Comparison of ENCODE assay signal across 9 cellular contexts in genomic region chr9:68949271-68950000, GRCh38.
DNase-seq lines count a peak whose midpoint lies in the region; ATAC-seq and TF ChIP-seq lines count a peak whose summit lies in the region.
"Had no signal": no experiment of that assay in that cellular context is flagged by ENCODE, and none has a peak within 500 bp of the region (broad histone marks: within the 10 kb centered on the region; RNA-seq: fewer than 3 reads in every experiment).

No MANE protein-coding gene starts in this region.

- no peaks in the 10 kb centered on the region for H3K4me1 ChIP-seq in CD8-positive, alpha-beta T cell (ENCODE audit: insufficient read depth, low read length)
- H3K4me1 ChIP-seq in mesendoderm (ENCODE audit: control insufficient read depth, low read depth, low read length) = peaks cover 12% of the 10 kb centered on the region

- no peaks in the 10 kb centered on the region for H3K36me3 ChIP-seq in CD8-positive, alpha-beta T cell (ENCODE audit: insufficient read depth, low read length)
- H3K36me3 ChIP-seq in mesendoderm (ENCODE audit: control insufficient read depth, insufficient read depth, low read length) = no peaks in the 10 kb centered on the region

- POLR2A ChIA-PET in CD8-positive, alpha-beta T cell (lab: Charles Lee) = no interaction called here
- POLR2A ChIA-PET in activated CD4-positive, alpha-beta memory T cell treated with anti-CD3 and anti-CD28 coated beads for 36 hours (lab: Charles Lee) = interaction anchor here (0.9 to 2.1 kb wide), 3 partner anchors 25 to 243 kb away, joined by 3 to 8 read pairs (median 3); no protein-coding TSS in a partner anchor

- no peak overlapping the region for H2BK120ac ChIP-seq in mesendoderm (ENCODE audit: low read depth, low read length)

- no peak overlapping the region for H3K27ac Mint-ChIP-seq in CD8-positive, alpha-beta T cell
- H3K27ac Mint-ChIP-seq in activated CD4-positive, alpha-beta memory T cell treated with anti-CD3 and anti-CD28 coated beads for 36 hours = no peak overlapping the region

- peaks cover 13% of the 10 kb centered on the region for H3K27me3 Mint-ChIP-seq in CD8-positive, alpha-beta T cell (ENCODE audit: low read depth)
- H3K27me3 Mint-ChIP-seq in activated CD4-positive, alpha-beta memory T cell treated with anti-CD3 and anti-CD28 coated beads for 36 hours = peaks cover 32% of the 10 kb centered on the region

- no peaks in the 10 kb centered on the region for H3K36me3 Mint-ChIP-seq in CD8-positive, alpha-beta T cell
- no peaks in the 10 kb centered on the region for H3K36me3 Mint-ChIP-seq in activated CD4-positive, alpha-beta memory T cell treated with anti-CD3 and anti-CD28 coated beads for 36 hours

- H3K27ac ChIP-seq in CD8-positive, alpha-beta T cell (ENCODE audit: low read depth, low read length) = no peak overlapping the region
- no peak overlapping the region for H3K27ac ChIP-seq in mesendoderm (ENCODE audit: low read depth, low read length)

- no peak overlapping the region for H3K4me3 Mint-ChIP-seq in CD8-positive, alpha-beta T cell
- H3K4me3 Mint-ChIP-seq in activated CD4-positive, alpha-beta memory T cell treated with anti-CD3 and anti-CD28 coated beads for 36 hours = no peak overlapping the region

- no peaks in the 10 kb centered on the region for H3K4me1 Mint-ChIP-seq in CD8-positive, alpha-beta T cell (ENCODE audit: low read depth)
- peaks cover 36% of the 10 kb centered on the region for H3K4me1 Mint-ChIP-seq in activated CD4-positive, alpha-beta memory T cell treated with anti-CD3 and anti-CD28 coated beads for 36 hours (ENCODE audit: low read depth)

- no peak overlapping the region for H2BK5ac ChIP-seq in mesendoderm (ENCODE audit: low read length)

- peak overlapping the region; percentile 69 for H3K18ac ChIP-seq in mesendoderm (ENCODE audit: low read length)

- no peak overlapping the region for H2BK15ac ChIP-seq in mesendoderm (replicated peaks; ENCODE audit: low read depth)

- no peaks in the 10 kb centered on the region for H3K79me2 ChIP-seq in mesendoderm (ENCODE audit: control insufficient read depth, insufficient read depth, low read length)

- no peak overlapping the region for H3K4ac ChIP-seq in mesendoderm (ENCODE audit: low read depth, low read length)

- no peak overlapping the region for H3K9ac ChIP-seq in mesendoderm (ENCODE audit: low read length)

- H3K9me3 ChIP-seq in CD8-positive, alpha-beta T cell (ENCODE audit: low read length) = no peaks in the 10 kb centered on the region

- no peaks in the 10 kb centered on the region for H3K79me1 ChIP-seq in mesendoderm (ENCODE audit: low read length)

- H2AK5ac ChIP-seq in mesendoderm (ENCODE audit: low read length) = no peak overlapping the region

- no peak overlapping the region for H4K8ac ChIP-seq in mesendoderm (ENCODE audit: low read depth, low read length)

- no peak overlapping the region for H3K4me2 ChIP-seq in mesendoderm (ENCODE audit: low read length)

- no peak overlapping the region for H3K4me3 ChIP-seq in CD8-positive, alpha-beta T cell (ENCODE audit: low read depth, low read length)
- H3K4me3 ChIP-seq in mesendoderm (ENCODE audit: low read length) = no peak overlapping the region

- no peak for ATAC-seq in CD8-positive, alpha-beta T cell
- peak; percentile 42 for ATAC-seq in HG02798 (IDR thresholded peaks at IDR 0.05; ENCODE audit: poor library complexity, unreplicated experiment)
- no peak for ATAC-seq in HG03439 (IDR thresholded peaks at IDR 0.05; ENCODE audit: unreplicated experiment)
- ATAC-seq in HG03520 (IDR thresholded peaks at IDR 0.05; ENCODE audit: unreplicated experiment) = no peak

- no peaks in the 10 kb centered on the region for H3K9me3 Mint-ChIP-seq in CD8-positive, alpha-beta T cell
- no peaks in the 10 kb centered on the region for H3K9me3 Mint-ChIP-seq in activated CD4-positive, alpha-beta memory T cell treated with anti-CD3 and anti-CD28 coated beads for 36 hours

- peak in 4 of 7 experiments; percentile 4 to 52 (median 18) for DNase-seq in CD8-positive, alpha-beta T cell
- DNase-seq in activated CD4-positive, alpha-beta memory T cell treated with anti-CD3 and anti-CD28 coated beads for 36 hours = peak; percentile 39
- DNase-seq in mesendoderm (no peak), iPS-NIHi7 (ENCODE audit: extremely low spot score) (no peak)
- no peak for DNase-seq in activated CD4-positive, CD25-positive, alpha-beta regulatory T cell (lab: John Stamatoyannopoulos, UW)
- DNase-seq: NCI-H2081 had no signal

- CTCF ChIA-PET in CD8-positive, alpha-beta T cell (lab: Charles Lee) = interaction anchor here (0.7 to 1.3 kb wide), 5 partner anchors 12 to 170 kb away, joined by 3 to 4 read pairs (median 3); a partner anchor contains a TSS
- CTCF ChIA-PET in activated CD4-positive, alpha-beta memory T cell treated with anti-CD3 and anti-CD28 coated beads for 36 hours (lab: Charles Lee) = interaction anchor here (0.5 to 3.9 kb wide), 10 partner anchors 18 to 729 kb away, joined by 3 to 16 read pairs (median 4); no protein-coding TSS in a partner anchor

- no peak for TF ChIP-seq CTCF in CD8-positive, alpha-beta T cell (IDR thresholded peaks at IDR 0.05)

- intact Hi-C loops in CD8-positive, alpha-beta T cell (cut with DNase I, micrococcal nuclease) = no loop called here
- intact Hi-C loops in activated CD4-positive, alpha-beta memory T cell treated with anti-CD3 and anti-CD28 coated beads for 36 hours (cut with micrococcal nuclease) = loop anchor here (1.0 to 5.0 kb wide), 6 partner anchors 17 to 365 kb away; no protein-coding TSS in a partner anchor

- H3K56ac ChIP-seq in mesendoderm (ENCODE audit: low read length) = no peak overlapping the region

- H3K27me3 ChIP-seq in CD8-positive, alpha-beta T cell (ENCODE audit: insufficient read depth, low read length) = no peaks in the 10 kb centered on the region
- no peaks in the 10 kb centered on the region for H3K27me3 ChIP-seq in mesendoderm (ENCODE audit: insufficient read depth, low read length, poor library complexity)

- no CpG with 5 or more reads among the region's 13 CpGs for WGBS in mesendoderm (ENCODE audit: extremely low coverage, insufficient coverage, low lambda C conversion rate)

- no peak overlapping the region for H4K5ac ChIP-seq in mesendoderm (ENCODE audit: low read length)

- H3K23ac ChIP-seq in mesendoderm (ENCODE audit: low read length) = no peak overlapping the region

Comparison
In these comparisons a context has a peak if more than half of its experiments do, and no peak if none do; other contexts are left out.
1. DNase-seq: peak in CD8-positive, alpha-beta T cell (4 of 7) and activated CD4-positive, alpha-beta memory T cell treated with anti-CD3 and anti-CD28 coated beads for 36 hours (single experiment); none in mesendoderm (single experiment), iPS-NIHi7 (single experiment) and activated CD4-positive, CD25-positive, alpha-beta regulatory T cell (0 of 4).